In genomic region chrY:26671078-26671879, GRCh38 we compare ENCODE assay signal across 8 cellular contexts.
DNase-seq lines count a peak whose midpoint lies in the region; ATAC-seq and TF ChIP-seq lines count a peak whose summit lies in the region.
"Not testable (repeated sequence)": the region's sequence is repeated elsewhere in the genome, so short reads cannot be mapped to it uniquely, and the experiment has no call there.

No MANE protein-coding gene starts in this region.

- not testable (repeated sequence) for H3K4me3 Mint-ChIP-seq in CD14-positive monocyte

- ATAC-seq in GM21447 (IDR thresholded peaks at IDR 0.05; ENCODE audit: unreplicated experiment) (peak; percentile 61), HG03521 (IDR thresholded peaks at IDR 0.05; ENCODE audit: unreplicated experiment) (peak; percentile 51)

- not testable (repeated sequence) for H3K36me3 Mint-ChIP-seq in CD14-positive monocyte

- not testable (repeated sequence) for H3K4me3 ChIP-seq in fibroblast of villous mesenchyme (ENCODE audit: low read depth, low read length)
- H3K4me3 ChIP-seq in mesendoderm (ENCODE audit: low read length) = peak overlapping the region; percentile 13

- not testable (repeated sequence) for H2AK5ac ChIP-seq in mesendoderm (ENCODE audit: low read length)

- H3K9me3 Mint-ChIP-seq in CD14-positive monocyte = peaks cover 0 to 26% (median 0%) of the 10 kb centered on the region in 7 donors

- not testable (repeated sequence) for H3K4me1 Mint-ChIP-seq in CD14-positive monocyte

- H3K23ac ChIP-seq in mesendoderm (ENCODE audit: low read length) = not testable (repeated sequence)

- H3K27ac Mint-ChIP-seq in CD14-positive monocyte = not testable (repeated sequence)

- H2BK15ac ChIP-seq in mesendoderm (replicated peaks; ENCODE audit: low read depth) = not testable (repeated sequence)

- intact Hi-C loops in CD14-positive monocyte (cut with micrococcal nuclease) = not testable (repeated sequence)

- H3K27me3 Mint-ChIP-seq in CD14-positive monocyte (ENCODE audit: low read depth in 3 of 3) = not testable (repeated sequence)

- not testable (repeated sequence) for H3K4me1 ChIP-seq in mesendoderm (ENCODE audit: control insufficient read depth, low read depth, low read length)

- H3K18ac ChIP-seq in mesendoderm (ENCODE audit: low read length) = not testable (repeated sequence)

- H3K56ac ChIP-seq in mesendoderm (ENCODE audit: low read length) = not testable (repeated sequence)

- H2BK120ac ChIP-seq in mesendoderm (ENCODE audit: low read depth, low read length) = not testable (repeated sequence)

- H4K5ac ChIP-seq in mesendoderm (ENCODE audit: low read length) = not testable (repeated sequence)

- peak overlapping the region; percentile 0 for H3K4me2 ChIP-seq in mesendoderm (ENCODE audit: low read length)

- H3K36me3 ChIP-seq in mesendoderm (ENCODE audit: control insufficient read depth, insufficient read depth, low read length) = not testable (repeated sequence)

- not testable (repeated sequence) for H2BK5ac ChIP-seq in mesendoderm (ENCODE audit: low read length)

- H3K9ac ChIP-seq in mesendoderm (ENCODE audit: low read length) = not testable (repeated sequence)

- not testable (repeated sequence) for H3K79me2 ChIP-seq in mesendoderm (ENCODE audit: control insufficient read depth, insufficient read depth, low read length)

- not testable (repeated sequence) for H3K27me3 ChIP-seq in mesendoderm (ENCODE audit: insufficient read depth, low read length, poor library complexity)

- TF ChIP-seq CTCF in CD14-positive monocyte (IDR thresholded peaks at IDR 0.05); fibroblast of villous mesenchyme (IDR thresholded peaks at IDR 0.05; ENCODE audit: insufficient read depth, low read depth, low read length): not testable (repeated sequence)

- H4K8ac ChIP-seq in mesendoderm (ENCODE audit: low read depth, low read length) = not testable (repeated sequence)

- H3K4ac ChIP-seq in mesendoderm (ENCODE audit: low read depth, low read length) = not testable (repeated sequence)

- H3K79me1 ChIP-seq in mesendoderm (ENCODE audit: low read length) = not testable (repeated sequence)

- 100% methylated on average over 10 of the region's 14 CpGs for WGBS in mesendoderm (ENCODE audit: extremely low coverage, insufficient coverage, low lambda C conversion rate)

- not testable (repeated sequence) for H3K27ac ChIP-seq in mesendoderm (ENCODE audit: low read depth, low read length)

- DNase-seq in CD14-positive monocyte (ENCODE audit: low spot score) = peak; percentile 72
- peak; percentile 3 for DNase-seq in activated CD4-positive, alpha-beta T cell treated with anti-CD3 and anti-CD28 coated beads, Interleukin-2, amount 50 U/mL, for 1 hour
- peak; percentile 18 for DNase-seq in amniotic epithelial cell (ENCODE audit: low read depth)
- DNase-seq in fibroblast of villous mesenchyme (ENCODE audit: low read depth) = peak; percentile 13
- DNase-seq in mesendoderm = peak; percentile 42
- peak; percentile 25 for DNase-seq in stimulated activated CD8-positive, alpha-beta memory T cell treated with anti-CD3 and anti-CD28 coated beads, Interleukin-12 subunit alpha, Interleukin-12 subunit beta, amount 100 ng/mL, for 1 hour (ENCODE audit: low read depth)

Comparison
In these comparisons a context has a peak if more than half of its experiments do, and no peak if none do; other contexts are left out.
1. DNase-seq: peak in every context shown above with its lines; median percentile 72 in CD14-positive monocyte; 42 in mesendoderm; 25 in stimulated activated CD8-positive, alpha-beta memory T cell treated with anti-CD3 and anti-CD28 coated beads, Interleukin-12 subunit alpha, Interleukin-12 subunit beta, amount 100 ng/mL, for 1 hour; 18 in amniotic epithelial cell; 13 in fibroblast of villous mesenchyme; 3 in activated CD4-positive, alpha-beta T cell treated with anti-CD3 and anti-CD28 coated beads, Interleukin-2, amount 50 U/mL, for 1 hour.